In genomic region chr16:74034862-74035261, GRCh38 we compare ENCODE assay signal across 9 cellular contexts.
DNase-seq lines count a peak whose midpoint lies in the region; ATAC-seq and TF ChIP-seq lines count a peak whose summit lies in the region.
"Had no signal": no experiment of that assay in that cellular context is flagged by ENCODE, and none has a peak within 500 bp of the region (broad histone marks: within the 10 kb centered on the region; RNA-seq: fewer than 3 reads in every experiment).

No MANE protein-coding gene starts in this region.

- CTCF ChIA-PET in Caco-2 (lab: Charles Lee) = interaction anchor here (0.6 to 1.3 kb wide), 5 partner anchors 15 to 863 kb away, joined by 3 to 8 read pairs (median 4); no protein-coding TSS in a partner anchor

- no TSS peak for BruUV-seq in Caco-2 (replicated peaks; lab: Mats Ljungman, UMichigan)

- DNase-seq in Caco-2 = peak in 1 of 2 experiments; percentile 36
- peak; percentile 35 for DNase-seq in HT-29 (ENCODE audit: low spot score)
- no peak for DNase-seq in left lobe of liver (ENCODE audit: low spot score)
- no peak for DNase-seq in islet precursor cell
- no peak for DNase-seq in stimulated activated naive CD4-positive, alpha-beta T cell treated with Interleukin-2 at 50 U/mL for 16 hours (lab: John Stamatoyannopoulos, UW)
- no peak for DNase-seq in activated T-cell treated with anti-CD3 and anti-CD28 coated beads, Interleukin-2, amount 50 U/mL, for 1 hour
- DNase-seq: activated CD8-positive, alpha-beta memory T cell treated with anti-CD3 and anti-CD28 coated beads, Interleukin-2, amount 50 U/mL, for 4 hours had no signal

- H3K9me3 ChIP-seq in Caco-2 = no peaks in the 10 kb centered on the region

- no peaks in the 10 kb centered on the region for H3K36me3 ChIP-seq in Caco-2 (ENCODE audit: control insufficient read depth, insufficient read depth, low read length)

- no peak overlapping the region for H3K4me3 Mint-ChIP-seq in Caco-2 (ENCODE audit: unreplicated experiment)

- no peaks in the 10 kb centered on the region for H3K4me1 Mint-ChIP-seq in Caco-2 (ENCODE audit: low read depth, unreplicated experiment)

- intact Hi-C loops in Caco-2 (cut with micrococcal nuclease; ENCODE audit: unreplicated experiment) = loop anchor here (1.0 to 5.0 kb wide), 3 partner anchors 72 to 242 kb away; no protein-coding TSS in a partner anchor

- ATAC-seq in left lobe of liver (peak; percentile 52), GM19463 (IDR thresholded peaks at IDR 0.05; ENCODE audit: unreplicated experiment) (no peak)

- POLR2A ChIA-PET in Caco-2 (lab: Charles Lee) = no interaction called here

- H3K4me1 ChIP-seq in Caco-2 = no peaks in the 10 kb centered on the region

- H3K4me3 ChIP-seq in Caco-2 (ENCODE audit: low read depth, low read length) = no peak overlapping the region

- peak; percentile 49 to 57 for TF ChIP-seq CTCF in Caco-2 (IDR thresholded peaks at IDR 0.05; ENCODE audit: insufficient read depth in 1 of 2, low read depth in 1 of 2, low read length in 1 of 2, severe bottlenecking in 1 of 2, unreplicated experiment in 1 of 2)
- peak; percentile 63 for TF ChIP-seq CTCF in VCaP (conservative IDR thresholded peaks at IDR 0.05)

- 0 out of 2 replicates have a peak, but pooled peaks cover 2% of the 10 kb centered on the region for H3K27me3 ChIP-seq in Caco-2 (replicated peaks; ENCODE audit: control insufficient read depth, insufficient read depth, low read length)

- H3K9me3 Mint-ChIP-seq in Caco-2 (ENCODE audit: unreplicated experiment) = no peaks in the 10 kb centered on the region

- no peak overlapping the region for H3K27ac ChIP-seq in VCaP

- no peak overlapping the region for H3K27ac Mint-ChIP-seq in Caco-2 (ENCODE audit: unreplicated experiment)

- peaks cover 21% of the 10 kb centered on the region for H3K27me3 Mint-ChIP-seq in Caco-2 (ENCODE audit: insufficient read depth, unreplicated experiment)

- no peaks in the 10 kb centered on the region for H3K36me3 Mint-ChIP-seq in Caco-2 (ENCODE audit: insufficient read depth, unreplicated experiment)
